In genomic region chr16:85276741-85277140, GRCh38 we compare ENCODE assay signal across 23 cellular contexts.
"Had no signal": no experiment of that assay in that cellular context is flagged by ENCODE, and none has a peak within 500 bp of the region (broad histone marks: within the 10 kb centered on the region; RNA-seq: fewer than 3 reads in every experiment).

No MANE protein-coding gene starts in this region.

- H3K9me3 ChIP-seq: Peyer's patch, SJSA1 had no signal

- ATAC-seq: activated T-cell treated with anti-CD3 and anti-CD28 coated beads, Interleukin-2, amount 50 U/mL, for 4 hours; SK-N-SH treated with all-trans-retinoic acid at 6 μM for 48 hours had no signal

- H3K36me3 ChIP-seq: brain microvascular endothelial cell, cardiac muscle cell, Peyer's patch, SJSA1 had no signal

- H3K4me1 ChIP-seq: Peyer's patch had no signal

- H3K27ac ChIP-seq: brain microvascular endothelial cell, cardiac muscle cell, Peyer's patch, RWPE1, SJSA1 had no signal

- DNase-seq: activated CD4-positive, alpha-beta memory T cell treated with anti-CD3 and anti-CD28 coated beads for 36 hours; activated CD4-positive, alpha-beta T cell treated with anti-CD3 and anti-CD28 coated beads, Interleukin-2, amount 10 ng/mL, durations not matched to agents 7 days and 5 days; activated CD4-positive, CD25-positive, alpha-beta regulatory T cell; activated CD8-positive, alpha-beta memory T cell treated with anti-CD3 and anti-CD28 coated beads for 24 hours; activated effector memory CD4-positive, alpha-beta T cell treated with anti-CD3 and anti-CD28 coated beads, Interleukin-2, amount 50 U/mL, for 16 hours; activated naive CD4-positive, alpha-beta T cell treated with anti-CD3 and anti-CD28 coated beads for 36 hours; activated T-cell treated with anti-CD3 and anti-CD28 coated beads, Interleukin-2, amount 50 U/mL, for 4 hours; brain microvascular endothelial cell; IMR-90; Kasumi-1; KBM-7; NCI-H1092; NCI-H1417; NCI-H1930; NCI-H446; NCI-H526; Peyer's patch; SHP77; SW 1271 had no signal

- H3K27me3 ChIP-seq: brain microvascular endothelial cell, cardiac muscle cell, Peyer's patch, SJSA1 had no signal

- H3K4me3 ChIP-seq: cardiac muscle cell, Peyer's patch, SJSA1 had no signal
